Comparison of ENCODE assay signal across 1 cellular context in the genomic region with DNA sequence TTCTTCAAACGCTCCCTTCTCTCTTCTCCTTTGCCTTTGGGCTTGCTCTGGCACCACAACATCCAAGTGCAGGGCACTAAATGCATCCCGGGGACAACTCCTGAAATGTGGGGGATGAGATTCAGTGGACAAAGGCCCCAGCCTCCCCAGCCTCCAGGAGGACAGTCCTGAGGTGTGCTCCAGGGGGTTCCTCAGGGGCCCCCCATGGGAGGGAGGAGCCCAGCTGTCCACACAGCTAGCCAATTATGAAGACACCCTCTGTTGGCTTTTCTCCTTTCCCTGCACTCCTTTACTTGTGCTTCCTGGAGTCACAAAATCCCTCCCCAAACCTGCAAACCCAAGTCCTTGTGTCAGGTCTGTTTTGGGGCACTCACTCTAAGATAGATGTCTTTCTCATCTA.
TF ChIP-seq lines count a peak whose summit lies in the region.

No MANE protein-coding gene starts in this region.

TF ChIP-seq in H1, 55 proteins besides CTCF, POLR2A, EP300 and RAD21 (continued from another document):
- TF ChIP-seq ATF3 (IDR thresholded peaks at IDR 0.05; ENCODE audit: insufficient read depth, low read depth, low read length) (no peak), GABPA (IDR thresholded peaks at IDR 0.05; ENCODE audit: borderline replicate concordance, insufficient read depth, low read length) (no peak), CEBPB (IDR thresholded peaks at IDR 0.05; ENCODE audit: low read depth, low read length) (no peak), ASH2L (IDR thresholded peaks at IDR 0.05; ENCODE audit: low read length) (no peak), KDM5A (IDR thresholded peaks at IDR 0.05; ENCODE audit: low read length) (no peak), FOSL1 (IDR thresholded peaks at IDR 0.05; ENCODE audit: insufficient read depth, low read depth, low read length) (no peak), RNF2 (IDR thresholded peaks at IDR 0.05; ENCODE audit: borderline replicate concordance, low read depth, low read length, missing control alignments, poor library complexity, severe bottlenecking) (no peak), NRF1 (IDR thresholded peaks at IDR 0.05; ENCODE audit: low read depth, low read length) (no peak), KDM1A (IDR thresholded peaks at IDR 0.05; ENCODE audit: borderline replicate concordance, low read length) (no peak), BCL11A (IDR thresholded peaks at IDR 0.05; ENCODE audit: low read depth in 2 of 2, low read length in 2 of 2) (no peak), SP1 (IDR thresholded peaks at IDR 0.05; ENCODE audit: low read depth, low read length) (no peak), TAF1 (IDR thresholded peaks at IDR 0.05; ENCODE audit: low read depth, low read length) (no peak), ATF2 (IDR thresholded peaks at IDR 0.05; ENCODE audit: low read length) (no peak)
